Comparison of ENCODE assay signal across 8 cellular contexts in the genomic region with DNA sequence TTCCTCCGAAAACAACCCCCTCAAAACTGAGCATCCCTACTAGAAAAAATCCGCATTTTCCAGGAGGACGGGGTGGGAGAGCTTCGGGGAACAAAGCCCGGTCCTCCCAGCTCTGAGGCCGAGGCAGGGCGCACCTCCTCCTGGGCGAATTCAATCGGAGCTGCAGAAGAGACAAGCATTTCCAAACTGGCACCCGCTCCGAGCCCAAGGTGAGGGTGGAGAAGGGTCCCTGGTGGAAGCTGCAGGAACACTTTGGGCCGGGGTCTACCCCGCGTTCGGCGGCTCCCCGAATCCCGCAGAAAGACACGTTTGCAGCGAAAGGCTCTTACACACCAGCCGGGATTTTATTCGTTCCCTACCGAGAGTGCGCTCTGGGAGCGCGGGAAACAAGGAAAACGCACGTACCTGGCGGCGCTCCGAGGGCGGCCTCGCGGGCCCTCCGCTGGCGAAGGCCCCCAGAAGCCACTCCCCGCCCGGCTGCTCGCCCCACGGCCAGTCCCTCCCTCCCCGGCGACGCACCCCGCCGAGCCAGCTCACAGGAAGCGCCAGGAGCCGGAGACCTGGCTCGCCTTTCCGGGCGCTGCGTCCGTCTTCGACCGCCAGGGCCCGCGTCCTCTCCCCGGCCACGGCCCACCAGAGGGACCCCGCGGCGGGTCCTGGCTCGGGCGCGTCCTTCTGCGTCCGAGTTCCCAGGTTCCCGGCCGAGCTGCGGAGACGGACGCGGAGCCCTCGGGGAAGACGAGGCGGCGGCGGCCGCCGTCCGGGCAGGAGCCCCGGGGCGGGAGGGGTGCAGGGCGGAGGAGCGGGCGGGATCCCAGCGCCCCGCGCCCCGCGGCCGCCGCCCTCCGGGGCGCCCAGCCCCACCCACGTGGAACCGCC. TPM values are rescaled to one million over a fixed set of nuclear protein-coding genes. Genes with fewer than 3 reads are reported as not detected.
DNase-seq lines count a peak whose midpoint lies in the region; ATAC-seq and TF ChIP-seq lines count a peak whose summit lies in the region.

No MANE protein-coding gene starts in this region.

- H3K36me3 Mint-ChIP-seq in stimulated activated naive CD8-positive, alpha-beta T cell treated with anti-CD3 and anti-CD28 coated beads, Interleukin-15, Interleukin-2, amounts not matched to agents 100 ng/mL and 50 ng/mL, for 24 hours (ENCODE audit: low read depth): no peaks in the 10 kb centered on the region

- H3K9me3 ChIP-seq in BE2C (no peaks in the 10 kb centered on the region), mononuclear cell (ENCODE audit: low read depth, low read length) (no peaks in the 10 kb centered on the region)

- H3K27ac Mint-ChIP-seq in stimulated activated naive CD8-positive, alpha-beta T cell treated with anti-CD3 and anti-CD28 coated beads, Interleukin-15, Interleukin-2, amounts not matched to agents 100 ng/mL and 50 ng/mL, for 24 hours: no peak overlapping the region

- H3K4me3 Mint-ChIP-seq in stimulated activated naive CD8-positive, alpha-beta T cell treated with anti-CD3 and anti-CD28 coated beads, Interleukin-15, Interleukin-2, amounts not matched to agents 100 ng/mL and 50 ng/mL, for 24 hours: peak overlapping the region; percentile 65

- H3K4me1 ChIP-seq in BE2C (peaks cover 24% of the 10 kb centered on the region), mononuclear cell (ENCODE audit: insufficient read depth, low read length) (peaks cover 86% of the 10 kb centered on the region)

- peaks cover 44% of the 10 kb centered on the region for H3K27me3 Mint-ChIP-seq in stimulated activated naive CD8-positive, alpha-beta T cell treated with anti-CD3 and anti-CD28 coated beads, Interleukin-15, Interleukin-2, amounts not matched to agents 100 ng/mL and 50 ng/mL, for 24 hours

- peaks cover 26% of the 10 kb centered on the region for H3K4me1 Mint-ChIP-seq in stimulated activated naive CD8-positive, alpha-beta T cell treated with anti-CD3 and anti-CD28 coated beads, Interleukin-15, Interleukin-2, amounts not matched to agents 100 ng/mL and 50 ng/mL, for 24 hours (ENCODE audit: low read depth)

- H3K9me3 Mint-ChIP-seq in stimulated activated naive CD8-positive, alpha-beta T cell treated with anti-CD3 and anti-CD28 coated beads, Interleukin-15, Interleukin-2, amounts not matched to agents 100 ng/mL and 50 ng/mL, for 24 hours: no peaks in the 10 kb centered on the region

- H3K27me3 ChIP-seq in BE2C: peaks cover 28% of the 10 kb centered on the region
- H3K27me3 ChIP-seq in mononuclear cell (ENCODE audit: insufficient read depth, low read length): peaks cover 49% of the 10 kb centered on the region

- DNase-seq in BE2C: peak; percentile 88
- peak; percentile 81 for DNase-seq in NCI-H446 treated with DMSO at 0.1 percent for 48 hours (lab: John Stamatoyannopoulos, UW)
- DNase-seq in activated CD8-positive, alpha-beta memory T cell treated with anti-CD3 and anti-CD28 coated beads for 24 hours: peak; percentile 80
- peak; percentile 94 for DNase-seq in epithelial cell of esophagus (ENCODE audit: low read depth)

- TF ChIP-seq CTCF in BE2C (IDR thresholded peaks at IDR 0.05; ENCODE audit: low read depth, low read length): no peak; the same call in 1 of the 2 replicates
- peak; percentile 27 for TF ChIP-seq CTCF in epithelial cell of esophagus (IDR thresholded peaks at IDR 0.05; ENCODE audit: insufficient read depth, low read depth, low read length, missing control alignments)

- peak overlapping the region; percentile 99 for H3K4me3 ChIP-seq in BE2C (ENCODE audit: low read depth, low read length)
- H3K4me3 ChIP-seq in epithelial cell of esophagus (ENCODE audit: low read length): peak overlapping the region; percentile 88
- peak overlapping the region; percentile 47 for H3K4me3 ChIP-seq in mononuclear cell (ENCODE audit: low read length)

- H3K36me3 ChIP-seq in BE2C: peaks cover 12% of the 10 kb centered on the region

- ATAC-seq in GM18907 (IDR thresholded peaks at IDR 0.05; ENCODE audit: unreplicated experiment): peak; percentile 40
- ATAC-seq in HG03097 (IDR thresholded peaks at IDR 0.05; ENCODE audit: low FRiP score, unreplicated experiment): peak; percentile 31

RNA-seq across cellular contexts. Expression of a gene that starts 49.8 kb away (rescaled TPM):
- 23.2 TPM for polyA plus RNA-seq in BE2C (2012; ENCODE audit: insufficient read depth, insufficient read length, low read depth)
- total RNA-seq in mononuclear cell: 2.0 TPM

RNA-seq across cellular contexts. Expression of a gene that starts 50.3 kb away (rescaled TPM):
- polyA plus RNA-seq in BE2C (2012; ENCODE audit: insufficient read depth, insufficient read length, low read depth): 41.2 TPM
- 30.9 TPM for total RNA-seq in mononuclear cell

Comparison
In these comparisons a context has a peak if more than half of its experiments do, and no peak if none do; other contexts are left out.
1. Peak in every context shown above with its lines: DNase-seq, ATAC-seq and H3K4me3 ChIP-seq.
2. H3K4me3 ChIP-seq: peak in every context shown above with its lines; median percentile 99 in BE2C; 88 in epithelial cell of esophagus; 47 in mononuclear cell.